ENCODE assay signal across 23 cellular contexts in the genomic region with DNA sequence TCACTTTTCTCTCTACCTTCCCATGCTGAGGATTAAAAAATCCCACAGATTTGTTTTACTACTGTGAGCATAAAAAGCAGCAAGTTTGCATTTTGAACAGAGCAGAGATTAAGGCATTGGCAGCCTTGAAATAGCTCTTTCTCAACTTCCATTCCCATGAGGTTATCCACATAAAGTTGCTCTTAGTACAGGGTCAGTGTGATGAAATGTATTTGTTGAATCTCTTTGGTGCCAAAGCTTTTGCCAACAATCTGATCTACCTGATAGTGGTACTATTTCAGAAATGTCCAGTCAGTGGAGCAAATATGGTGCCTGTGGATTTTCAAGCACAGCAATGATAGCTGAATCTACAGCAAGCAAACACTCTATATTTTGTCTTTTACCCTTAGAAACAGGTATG.
A peak's percentile ranks its signal among the peaks of the same experiment; 100 is the strongest.
DNase-seq lines count a peak whose midpoint lies in the region; ATAC-seq, FAIRE-seq and TF ChIP-seq lines count a peak whose summit lies in the region.
"Had no signal": no experiment of that assay in that cellular context is flagged by ENCODE, and none has a peak within 500 bp of the region (broad histone marks: within the 10 kb centered on the region; RNA-seq: fewer than 3 reads in every experiment).

No MANE protein-coding gene starts in this region.

- H3K27ac ChIP-seq in astrocyte (ENCODE audit: low read depth, low read length): no peak overlapping the region
- peak overlapping the region; percentile 72 for H3K27ac ChIP-seq in cardiac muscle cell
- H3K27ac ChIP-seq: prostate gland, SJSA1 had no signal

- H4K20me1 ChIP-seq in astrocyte (ENCODE audit: insufficient read depth, low read length): no peaks in the 10 kb centered on the region

- H3K4me2 ChIP-seq in astrocyte (ENCODE audit: low read length): no peak overlapping the region

- no peak overlapping the region for H3K4me3 Mint-ChIP-seq in astrocyte (ENCODE audit: unreplicated experiment)
- H3K4me3 Mint-ChIP-seq: activated CD4-positive, alpha-beta T cell treated with anti-CD3 and anti-CD28 coated beads for 36 hours; activated naive CD4-positive, alpha-beta T cell treated with anti-CD3 and anti-CD28 coated beads, Interleukin-2, amount 10 ng/mL, durations not matched to agents 7 days and 5 days; natural killer cell treated with Interleukin-12 subunit alpha and Interleukin-12 subunit beta and Interleukin-15 and Interleukin-18, amount 100 ng/mL, for 72 hours; stimulated activated naive CD8-positive, alpha-beta T cell treated with anti-CD3 and anti-CD28 coated beads, Interleukin-15, amount 100 ng/mL, for 72 hours had no signal

- H3K36me3 Mint-ChIP-seq in astrocyte (ENCODE audit: low read depth, unreplicated experiment): no peaks in the 10 kb centered on the region
- H3K36me3 Mint-ChIP-seq: activated naive CD4-positive, alpha-beta T cell treated with anti-CD3 and anti-CD28 coated beads, Interleukin-2, amount 10 ng/mL, durations not matched to agents 7 days and 5 days had no signal

- no peak overlapping the region for H3K27ac Mint-ChIP-seq in astrocyte (ENCODE audit: unreplicated experiment)
- H3K27ac Mint-ChIP-seq: activated CD4-positive, alpha-beta T cell treated with anti-CD3 and anti-CD28 coated beads for 36 hours; activated naive CD4-positive, alpha-beta T cell treated with anti-CD3 and anti-CD28 coated beads, Interleukin-2, amount 10 ng/mL, durations not matched to agents 7 days and 5 days; natural killer cell treated with Interleukin-12 subunit alpha and Interleukin-12 subunit beta and Interleukin-15 and Interleukin-18, amount 100 ng/mL, for 72 hours; stimulated activated naive CD8-positive, alpha-beta T cell treated with anti-CD3 and anti-CD28 coated beads, Interleukin-15, amount 100 ng/mL, for 72 hours had no signal

- DNase-seq in GM04504 (ENCODE audit: low read depth): peak; percentile 15
- peak; percentile 30 for DNase-seq in astrocyte (ENCODE audit: low read depth)
- DNase-seq in cardiac muscle cell (ENCODE audit: low read depth in 1 of 2, low spot score in 1 of 2): peak in 1 of 2 donors; percentile 89
- peak; percentile 50 for DNase-seq in retinal pigment epithelial cell (ENCODE audit: low read depth)
- DNase-seq in RPMI8226: no peak
- no peak for DNase-seq in stimulated activated naive CD4-positive, alpha-beta T cell treated with Interleukin-2 at 50 U/mL for 16 hours (lab: John Stamatoyannopoulos, UW)
- no peak for DNase-seq in activated CD4-positive, alpha-beta T cell treated with anti-CD3 and anti-CD28 coated beads, Interleukin-2, amount 50 U/mL, for 4 hours
- DNase-seq: activated CD4-positive, alpha-beta T cell treated with anti-CD3 and anti-CD28 coated beads for 36 hours; activated naive CD4-positive, alpha-beta T cell treated with anti-CD3 and anti-CD28 coated beads, Interleukin-2, amount 10 ng/mL, durations not matched to agents 7 days and 5 days; Calu3; effector CD4-positive, alpha-beta T cell; MM.1S; NCI-H2029 treated with DMSO at 0.1 percent for 48 hours; NCI-H510A treated with DMSO at 0.1 percent for 48 hours; stimulated activated naive CD8-positive, alpha-beta T cell treated with anti-CD3 and anti-CD28 coated beads, Interleukin-15, amount 100 ng/mL, for 72 hours had no signal

- no peak overlapping the region for H2AFZ ChIP-seq in astrocyte (ENCODE audit: low read depth, low read length)

- H3K9ac ChIP-seq in astrocyte (ENCODE audit: low read length): no peak overlapping the region

- H3K4me1 ChIP-seq in astrocyte (ENCODE audit: insufficient read depth, low read length) (no peaks in the 10 kb centered on the region), cardiac muscle cell (ENCODE audit: low read depth) (peaks cover 31% of the 10 kb centered on the region)
- H3K4me1 ChIP-seq: prostate gland had no signal

- no peaks in the 10 kb centered on the region for H3K79me2 ChIP-seq in astrocyte (ENCODE audit: insufficient read depth, low read length)

- H3K9me3 ChIP-seq in astrocyte (ENCODE audit: insufficient read depth, low read depth, low read length) (no peaks in the 10 kb centered on the region), cardiac muscle cell (ENCODE audit: low read depth) (no peaks in the 10 kb centered on the region)
- H3K9me3 ChIP-seq: prostate gland, SJSA1 had no signal

- no peak for FAIRE-seq in astrocyte (lab: Jason Lieb, UNC)
- FAIRE-seq: bronchial epithelial cell, frontal cortex, G401.6 had no signal

- no peak for ATAC-seq in HG03439 (IDR thresholded peaks at IDR 0.05; ENCODE audit: unreplicated experiment)
- ATAC-seq: activated CD4-positive, alpha-beta T cell treated with anti-CD3 and anti-CD28 coated beads for 36 hours; HCT116; stimulated activated naive CD8-positive, alpha-beta T cell treated with anti-CD3 and anti-CD28 coated beads, Interleukin-15, amount 100 ng/mL, for 72 hours had no signal

- no peaks in the 10 kb centered on the region for H3K27me3 ChIP-seq in astrocyte (ENCODE audit: insufficient read depth, low read length)
- H3K27me3 ChIP-seq in cardiac muscle cell: no peaks in the 10 kb centered on the region
- H3K27me3 ChIP-seq: SJSA1 had no signal

- peaks cover 2% of the 10 kb centered on the region for H3K27me3 Mint-ChIP-seq in astrocyte (ENCODE audit: low read depth, unreplicated experiment)
- H3K27me3 Mint-ChIP-seq: activated CD4-positive, alpha-beta T cell treated with anti-CD3 and anti-CD28 coated beads for 36 hours; activated naive CD4-positive, alpha-beta T cell treated with anti-CD3 and anti-CD28 coated beads, Interleukin-2, amount 10 ng/mL, durations not matched to agents 7 days and 5 days; natural killer cell treated with Interleukin-12 subunit alpha and Interleukin-12 subunit beta and Interleukin-15 and Interleukin-18, amount 100 ng/mL, for 72 hours; stimulated activated naive CD8-positive, alpha-beta T cell treated with anti-CD3 and anti-CD28 coated beads, Interleukin-15, amount 100 ng/mL, for 72 hours had no signal

- no peaks in the 10 kb centered on the region for H3K9me3 Mint-ChIP-seq in astrocyte (ENCODE audit: unreplicated experiment)

- H3K36me3 ChIP-seq in astrocyte (ENCODE audit: insufficient read depth, low read length) (no peaks in the 10 kb centered on the region), cardiac muscle cell (no peaks in the 10 kb centered on the region)
- H3K36me3 ChIP-seq: prostate gland, SJSA1 had no signal

- H3K4me1 Mint-ChIP-seq in astrocyte (ENCODE audit: low read depth, unreplicated experiment): peaks cover 10% of the 10 kb centered on the region
- H3K4me1 Mint-ChIP-seq: activated CD4-positive, alpha-beta T cell treated with anti-CD3 and anti-CD28 coated beads for 36 hours; activated naive CD4-positive, alpha-beta T cell treated with anti-CD3 and anti-CD28 coated beads, Interleukin-2, amount 10 ng/mL, durations not matched to agents 7 days and 5 days; stimulated activated naive CD8-positive, alpha-beta T cell treated with anti-CD3 and anti-CD28 coated beads, Interleukin-15, amount 100 ng/mL, for 72 hours had no signal

- H3K4me3 ChIP-seq in astrocyte (ENCODE audit: insufficient read depth, low read depth, low read length) (no peak overlapping the region), cardiac muscle cell (no peak overlapping the region), retinal pigment epithelial cell (ENCODE audit: low read length) (no peak overlapping the region)
- H3K4me3 ChIP-seq: prostate gland, SJSA1 had no signal

- TF ChIP-seq CTCF in astrocyte (IDR thresholded peaks at IDR 0.05; ENCODE audit: insufficient read depth, low read depth, low read length): no peak
- TF ChIP-seq CTCF in cardiac muscle cell (IDR thresholded peaks at IDR 0.05; ENCODE audit: low read depth, low read length): no peak
- TF ChIP-seq CTCF in retinal pigment epithelial cell (conservative IDR thresholded peaks at IDR 0.05; ENCODE audit: low read depth, low read length): no peak

Comparison
In these comparisons a context has a peak if more than half of its experiments do, and no peak if none do; other contexts are left out.
1. DNase-seq: peak in GM04504 (single experiment), astrocyte (single experiment) and retinal pigment epithelial cell (single experiment); none in RPMI8226 (single experiment), stimulated activated naive CD4-positive, alpha-beta T cell treated with Interleukin-2 at 50 U/mL for 16 hours (single experiment) and activated CD4-positive, alpha-beta T cell treated with anti-CD3 and anti-CD28 coated beads, Interleukin-2, amount 50 U/mL, for 4 hours (0 of 2).